In the genomic region with DNA sequence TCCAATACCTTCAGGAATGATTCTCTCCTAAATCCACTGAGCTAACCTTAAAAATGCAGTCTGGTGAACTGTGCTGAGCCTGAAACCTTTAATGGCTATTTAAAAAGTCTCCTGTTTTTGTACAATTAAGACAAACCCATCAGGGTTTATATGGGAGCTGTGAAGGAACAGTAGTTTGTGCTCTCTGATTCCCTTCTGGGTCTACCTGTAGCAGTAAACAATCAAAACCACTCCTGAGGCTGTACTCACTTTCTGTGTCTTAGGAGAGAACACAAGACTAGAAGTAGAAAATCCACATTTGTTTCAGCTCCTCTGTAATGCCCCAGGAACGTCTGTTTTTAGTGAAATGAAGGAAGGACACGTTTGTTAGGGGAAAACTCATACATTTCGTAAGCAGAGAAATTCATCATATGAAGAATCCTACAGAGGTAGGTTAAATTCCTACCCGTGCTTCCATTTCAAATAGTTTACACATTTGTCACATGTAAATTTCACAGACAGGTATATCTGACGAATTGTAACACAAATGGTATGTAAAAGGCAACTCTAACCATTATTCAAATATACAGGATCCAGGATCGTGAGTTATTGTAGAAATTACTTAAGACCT, we compare ENCODE assay signal across 1 cellular context.
TF ChIP-seq lines count a peak whose summit lies in the region.

No MANE protein-coding gene starts in this region.

TF ChIP-seq in K562, 482 proteins besides CTCF, POLR2A, EP300 and RAD21 (continued from another document):
- no peak for TF ChIP-seq POLR3G (IDR thresholded peaks at IDR 0.05; ENCODE audit: extremely low read depth, insufficient read length, insufficient replicate concordance)
- no peak for TF ChIP-seq TEAD2 (tag; IDR thresholded peaks at IDR 0.05)
- TF ChIP-seq, protein P1, sequence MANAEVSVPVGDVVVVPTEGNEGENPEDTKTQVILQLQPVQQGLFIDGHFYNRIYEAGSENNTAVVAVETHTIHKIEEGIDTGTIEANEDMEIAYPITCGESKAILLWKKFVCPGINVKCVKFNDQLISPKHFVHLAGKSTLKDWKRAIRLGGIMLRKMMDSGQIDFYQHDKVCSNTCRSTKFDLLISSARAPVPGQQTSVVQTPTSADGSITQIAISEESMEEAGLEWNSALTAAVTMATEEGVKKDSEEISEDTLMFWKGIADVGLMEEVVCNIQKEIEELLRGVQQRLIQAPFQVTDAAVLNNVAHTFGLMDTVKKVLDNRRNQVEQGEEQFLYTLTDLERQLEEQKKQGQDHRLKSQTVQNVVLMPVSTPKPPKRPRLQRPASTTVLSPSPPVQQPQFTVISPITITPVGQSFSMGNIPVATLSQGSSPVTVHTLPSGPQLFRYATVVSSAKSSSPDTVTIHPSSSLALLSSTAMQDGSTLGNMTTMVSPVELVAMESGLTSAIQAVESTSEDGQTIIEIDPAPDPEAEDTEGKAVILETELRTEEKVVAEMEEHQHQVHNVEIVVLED (CRISPR knock-in tag; IDR thresholded peaks at IDR 0.05), result no peak
